17 cellular contexts compared by ENCODE assay signal in the genomic region with DNA sequence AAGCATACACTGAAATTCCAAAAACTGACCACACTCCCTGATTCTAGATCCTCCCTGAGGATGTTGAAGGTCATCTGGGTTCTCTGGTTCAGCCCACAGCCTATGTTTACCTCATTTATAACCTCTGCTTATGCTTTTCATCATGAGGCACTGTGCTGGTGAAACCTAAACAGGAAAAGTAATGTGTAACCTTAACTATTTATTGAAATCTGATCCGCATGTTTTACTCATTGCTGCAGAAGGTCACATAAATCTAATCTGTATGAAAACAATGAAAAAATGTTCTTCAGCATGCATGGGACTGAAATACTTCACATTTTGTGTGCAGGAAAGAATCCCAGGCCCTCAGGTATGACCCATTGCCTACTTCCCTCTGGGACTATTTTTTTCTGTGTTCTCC. TPM values are rescaled to one million over a fixed set of nuclear protein-coding genes. Genes with fewer than 3 reads are reported as not detected.
A peak's percentile ranks its signal among the peaks of the same experiment; 100 is the strongest.
DNase-seq lines count a peak whose midpoint lies in the region; TF ChIP-seq lines count a peak whose summit lies in the region.
"Had no signal": no experiment of that assay in that cellular context is flagged by ENCODE, and none has a peak within 500 bp of the region (broad histone marks: within the 10 kb centered on the region; RNA-seq: fewer than 3 reads in every experiment).

No MANE protein-coding gene starts in this region.

- H3K4me3 ChIP-seq in fibroblast of lung (replicated peaks in 1 of 4; ENCODE audit: control extremely low read depth in 1 of 4, insufficient read depth in 1 of 4, low read depth in 3 of 4, low read length in 4 of 4) = no peak overlapping the region
- no peak overlapping the region for H3K4me3 ChIP-seq in parathyroid adenoma (ENCODE audit: low read depth, low read length)
- H3K4me3 ChIP-seq: testis had no signal

- H3K4me2 ChIP-seq in fibroblast of lung (ENCODE audit: extremely low read depth, insufficient read depth, low read length) (no peak overlapping the region), parathyroid adenoma (ENCODE audit: low read length) (no peak overlapping the region)

- H3K27me3 ChIP-seq in fibroblast of lung (ENCODE audit: control insufficient read depth, insufficient read depth, low read length) (no peaks in the 10 kb centered on the region), parathyroid adenoma (ENCODE audit: control insufficient read depth, insufficient read depth, low read length) (no peaks in the 10 kb centered on the region)
- H3K27me3 ChIP-seq: testis had no signal

- H4K20me1 ChIP-seq in fibroblast of lung (ENCODE audit: control insufficient read depth, extremely low read depth, insufficient read depth, low read length) = no peaks in the 10 kb centered on the region

- H2AFZ ChIP-seq in fibroblast of lung (ENCODE audit: low read length) (no peak overlapping the region), parathyroid adenoma (peak overlapping the region; percentile 28)

- DNase-seq in ELR (ENCODE audit: low read depth) (peak; percentile 36), M059J (ENCODE audit: low read depth) (peak; percentile 87), fibroblast of lung (ENCODE audit: low read depth in 2 of 2) (peak; percentile 20 to 73), HEK293T (ENCODE audit: extremely low spot score) (no peak), HPDE6-E6E7 (ENCODE audit: extremely low spot score) (no peak), NCI-H1105 (lab: John Stamatoyannopoulos, UW) (no peak)
- DNase-seq: activated CD4-positive, CD25-positive, alpha-beta regulatory T cell treated with anti-CD3 and anti-CD28 coated beads, Interleukin-2, amount 50 U/mL, for 72 hours; activated naive CD8-positive, alpha-beta T cell treated with anti-CD3 and anti-CD28 coated beads for 36 hours; dermis blood vessel endothelial cell; GOT3; head of caudate nucleus; NCI-H2029 treated with DMSO at 0.1 percent for 48 hours; NCI-H526 treated with DMSO at 0.1 percent for 48 hours; T1000; testis had no signal

- H3K79me2 ChIP-seq in fibroblast of lung (ENCODE audit: control insufficient read depth, insufficient read depth, low read length) (no peaks in the 10 kb centered on the region), parathyroid adenoma (no peaks in the 10 kb centered on the region)

- H3K27ac ChIP-seq in fibroblast of lung (ENCODE audit: insufficient read depth, low read length) (no peak overlapping the region), parathyroid adenoma (peak overlapping the region; percentile 78)
- H3K27ac ChIP-seq: testis had no signal

- H3K36me3 ChIP-seq in fibroblast of lung (ENCODE audit: control insufficient read depth, insufficient read depth, low read length) (no peaks in the 10 kb centered on the region), parathyroid adenoma (ENCODE audit: control insufficient read depth, insufficient read depth, low read length) (no peaks in the 10 kb centered on the region)

- CTCF ChIA-PET in HEK293T (lab: Yijun Ruan, JAX) = no interaction called here

- H3K9ac ChIP-seq in fibroblast of lung (ENCODE audit: insufficient read depth, low read length) (no peak overlapping the region), parathyroid adenoma (no peak overlapping the region)

- TF ChIP-seq CTCF in fibroblast of lung (conservative IDR thresholded peaks at IDR 0.05 in 1 of 2, IDR thresholded peaks at IDR 0.05 in 1 of 2; ENCODE audit: low read depth in 1 of 2, low read length in 2 of 2) (no peak), parathyroid adenoma (IDR thresholded peaks at IDR 0.05) (no peak)

- POLR2A ChIA-PET in HEK293T (lab: Yijun Ruan, JAX) = no interaction called here

- H3K9me3 ChIP-seq in fibroblast of lung (ENCODE audit: control insufficient read depth, insufficient read depth, low read depth, low read length) = no peaks in the 10 kb centered on the region
- H3K9me3 ChIP-seq in parathyroid adenoma (ENCODE audit: control insufficient read depth, low read length) = no peaks in the 10 kb centered on the region
- H3K9me3 ChIP-seq: testis had no signal

- H3K4me1 ChIP-seq in fibroblast of lung (ENCODE audit: control insufficient read depth, extremely low read depth, insufficient read depth, low read length) = no peaks in the 10 kb centered on the region
- peaks cover 7% of the 10 kb centered on the region for H3K4me1 ChIP-seq in parathyroid adenoma
- H3K4me1 ChIP-seq: testis had no signal

TF ChIP-seq in HEK293T, 16 proteins besides CTCF, POLR2A, EP300 and RAD21:
- TF ChIP-seq NFRKB (IDR thresholded peaks at IDR 0.05) (no peak), LEF1 (IDR thresholded peaks at IDR 0.05; ENCODE audit: borderline replicate concordance) (no peak), BHLHE40 (IDR thresholded peaks at IDR 0.05; ENCODE audit: borderline replicate concordance) (no peak), L3MBTL2 (conservative IDR thresholded peaks at IDR 0.05) (no peak), FOXA1 (IDR thresholded peaks at IDR 0.05) (no peak), HDGF (IDR thresholded peaks at IDR 0.05; ENCODE audit: borderline replicate concordance) (no peak), FOXK2 (IDR thresholded peaks at IDR 0.05) (no peak), ZNF384 (IDR thresholded peaks at IDR 0.05) (no peak), TARDBP (IDR thresholded peaks at IDR 0.05) (no peak)

RNA-seq across cellular contexts. Expression of gene UCHL1, which starts 30.3 kb away (rescaled TPM):
- total RNA-seq in M059J (2014; rRNA removed; shearing (Covaris generic)) = 1,483 and 1,510 TPM in 2 replicates
- 282 and 397 TPM in 2 replicates for total RNA-seq in fibroblast of lung
- 491 and 961 TPM in 2 replicates for polyA plus RNA-seq in fibroblast of lung
- polyA plus RNA-seq in fibroblast of lung (2012) = 230 and 415 TPM in 2 replicates
- 111 and 182 TPM in 2 replicates for polyA minus RNA-seq in fibroblast of lung (ENCODE audit: low replicate concordance)
- polyA plus RNA-seq: CD14-positive monocyte had no signal

Comparison
In these comparisons a context has a peak if more than half of its experiments do, and no peak if none do; other contexts are left out.
1. DNase-seq: peak in ELR (single experiment), M059J (single experiment) and fibroblast of lung (2 of 2); none in HEK293T (single experiment), HPDE6-E6E7 (single experiment) and NCI-H1105 (single experiment).